In genomic region chr6:21193790-21194189, GRCh38 we compare ENCODE assay signal across 21 cellular contexts.
DNase-seq lines count a peak whose midpoint lies in the region; ATAC-seq, FAIRE-seq and TF ChIP-seq lines count a peak whose summit lies in the region.
"Had no signal": no experiment of that assay in that cellular context is flagged by ENCODE, and none has a peak within 500 bp of the region (broad histone marks: within the 10 kb centered on the region; RNA-seq: fewer than 3 reads in every experiment).

No MANE protein-coding gene starts in this region.

- no peaks in the 10 kb centered on the region for H3K9me3 ChIP-seq in HepG2 (ENCODE audit: low read length)
- H3K9me3 ChIP-seq in right lobe of liver: no peaks in the 10 kb centered on the region
- H3K9me3 ChIP-seq in neural progenitor cell (ENCODE audit: low read depth): no peaks in the 10 kb centered on the region
- H3K9me3 ChIP-seq: Caco-2 had no signal

- BruUV-seq in HepG2 (replicated peaks; lab: Mats Ljungman, UMichigan): no TSS peak

- H3K4me2 ChIP-seq in HepG2 (ENCODE audit: low read depth, low read length): no peak overlapping the region
- H3K4me2 ChIP-seq in neural progenitor cell: no peak overlapping the region
- H3K4me2 ChIP-seq: A549 had no signal

- H3K9ac ChIP-seq in HepG2 (ENCODE audit: insufficient read depth, low read depth, low read length) (no peak overlapping the region), neural progenitor cell (no peak overlapping the region)
- H3K9ac ChIP-seq: BLaER1 treated with 17β-estradiol and CSF1 and Interleukin-3, amounts not matched to agents 10 nM and 100 nM had no signal

- H3K4me3 Mint-ChIP-seq in brain: no peak overlapping the region
- no peak overlapping the region for H3K4me3 Mint-ChIP-seq in glutamatergic neuron (ENCODE audit: unreplicated experiment)
- H3K4me3 Mint-ChIP-seq in neural progenitor cell: no peak overlapping the region
- H3K4me3 Mint-ChIP-seq: B cell; CD4-positive, alpha-beta T cell; CD8-positive, alpha-beta T cell had no signal

- no peak for ATAC-seq in HepG2
- ATAC-seq in right lobe of liver: no peak
- ATAC-seq: A549; CD8-positive, alpha-beta T cell; GM12878 had no signal

- FAIRE-seq in HepG2 (lab: Jason Lieb, UNC): no peak
- peak; percentile 28 for FAIRE-seq in GM19239 (lab: Jason Lieb, UNC)
- FAIRE-seq: A549, D721Med, GM12878 had no signal

- H3K36me3 ChIP-seq in HepG2 (replicated peaks in 1 of 2; ENCODE audit: control insufficient read depth in 1 of 2, insufficient read depth in 2 of 2, low read length in 2 of 2) (no peaks in the 10 kb centered on the region), right lobe of liver (no peaks in the 10 kb centered on the region), neural progenitor cell (no peaks in the 10 kb centered on the region)

- intact Hi-C loops in HepG2 (cut with micrococcal nuclease; ENCODE audit: unreplicated experiment) (no loop called here), right lobe of liver (cut with DNase I) (no loop called here), dorsolateral prefrontal cortex (cut with DNase I) (no loop called here)

- TF ChIP-seq POLR2A in HepG2 (IDR thresholded peaks at IDR 0.05; ENCODE audit: insufficient read depth in 1 of 2, low read depth in 2 of 2, low read length in 2 of 2) (no peak), right lobe of liver (IDR thresholded peaks at IDR 0.05) (no peak)

- H3K27ac ChIP-seq in HepG2 (ENCODE audit: extremely low read length, insufficient read depth, low read length) (no peak overlapping the region), right lobe of liver (no peak overlapping the region), dorsolateral prefrontal cortex (no peak overlapping the region), neural progenitor cell (no peak overlapping the region)
- H3K27ac ChIP-seq: 22Rv1; A549; BLaER1 treated with 17β-estradiol and CSF1 and Interleukin-3, amounts not matched to agents 10 nM and 100 nM; C4-2B had no signal

- no peak overlapping the region for H3K4me3 ChIP-seq in HepG2 (replicated peaks in 1 of 3; ENCODE audit: insufficient read depth in 1 of 3, low read depth in 2 of 3, low read length in 3 of 3)
- H3K4me3 ChIP-seq in right lobe of liver: no peak overlapping the region
- no peak overlapping the region for H3K4me3 ChIP-seq in dorsolateral prefrontal cortex
- no peak overlapping the region for H3K4me3 ChIP-seq in neural progenitor cell
- H3K4me3 ChIP-seq: A549; BLaER1 treated with 17β-estradiol and CSF1 and Interleukin-3, amounts not matched to agents 10 nM and 100 nM; GM12878 had no signal

- H3K79me2 ChIP-seq in HepG2 (ENCODE audit: insufficient read depth, low read length) (no peaks in the 10 kb centered on the region), neural progenitor cell (ENCODE audit: low read depth) (no peaks in the 10 kb centered on the region)

- WGBS in HepG2 (ENCODE audit: low lambda C conversion rate): 82% methylated on average over 1 of the region's 1 CpG
- WGBS in right lobe of liver (ENCODE audit: insufficient coverage, low coverage, low lambda C conversion rate, missing lambda C conversion rate): no CpG with 5 or more reads among the region's 1 CpG

- no peaks in the 10 kb centered on the region for H4K20me1 ChIP-seq in HepG2 (ENCODE audit: insufficient read depth, low read length)
- H4K20me1 ChIP-seq in neural progenitor cell (ENCODE audit: low read depth): no peaks in the 10 kb centered on the region
- H4K20me1 ChIP-seq: BLaER1 treated with 17β-estradiol and CSF1 and Interleukin-3, amounts not matched to agents 10 nM and 100 nM had no signal

- no peak for DNase-seq in HepG2 (ENCODE audit: low spot score)
- DNase-seq in right lobe of liver: no peak
- DNase-seq in GM19239 (ENCODE audit: insufficient read length, low spot score): no peak
- DNase-seq in glutamatergic neuron: no peak
- DNase-seq in dorsolateral prefrontal cortex: no peak
- DNase-seq in amygdala (lab: John Stamatoyannopoulos, UW): no peak
- DNase-seq in neural progenitor cell (ENCODE audit: low spot score): no peak
- DNase-seq: Caco-2; Calu3; CD4-positive, alpha-beta T cell; CD8-positive, alpha-beta T cell; EL; GDM1 had no signal

- H3K4me1 ChIP-seq in HepG2 (ENCODE audit: insufficient read depth, low read length) (peaks cover 9% of the 10 kb centered on the region), right lobe of liver (no peaks in the 10 kb centered on the region), neural progenitor cell (peaks cover 35% of the 10 kb centered on the region)
- H3K4me1 ChIP-seq: A549, Caco-2 had no signal

- in situ Hi-C loops in HepG2 (cut with HindIII; ENCODE audit: extremely low pct_ligation_motif_present, low pct_unique_long_range_greater_than_20kb): no loop called here

- H3K27me3 Mint-ChIP-seq in brain (no peaks in the 10 kb centered on the region), glutamatergic neuron (ENCODE audit: unreplicated experiment) (no peaks in the 10 kb centered on the region), neural progenitor cell (ENCODE audit: insufficient read depth, low read depth) (no peaks in the 10 kb centered on the region)
- H3K27me3 Mint-ChIP-seq: B cell; CD4-positive, alpha-beta T cell had no signal

- peaks cover 60% of the 10 kb centered on the region for H3K4me1 Mint-ChIP-seq in brain
- peaks cover 42% of the 10 kb centered on the region for H3K4me1 Mint-ChIP-seq in glutamatergic neuron (ENCODE audit: low read depth, unreplicated experiment)
- peaks cover 45% of the 10 kb centered on the region for H3K4me1 Mint-ChIP-seq in neural progenitor cell

- H3F3A ChIP-seq in neural progenitor cell (ENCODE audit: low read depth): peaks cover 11% of the 10 kb centered on the region

- H3K27ac Mint-ChIP-seq in brain: peak overlapping the region in 3 of 5 experiments; percentile 4 to 17 (median 14)
- H3K27ac Mint-ChIP-seq in glutamatergic neuron (ENCODE audit: unreplicated experiment): peak overlapping the region; percentile 9
- no peak overlapping the region for H3K27ac Mint-ChIP-seq in neural progenitor cell
- H3K27ac Mint-ChIP-seq: B cell; CD4-positive, alpha-beta T cell; CD8-positive, alpha-beta T cell had no signal

- TF ChIP-seq RAD21 in HepG2 (CRISPR knock-in tag; IDR thresholded peaks at IDR 0.05): no peak

- H3K9me3 Mint-ChIP-seq in brain: peaks cover 7 to 16% (median 15%) of the 10 kb centered on the region in 5 experiments
- H3K9me3 Mint-ChIP-seq in glutamatergic neuron (ENCODE audit: unreplicated experiment): peaks cover 2% of the 10 kb centered on the region
- peaks cover 17% of the 10 kb centered on the region for H3K9me3 Mint-ChIP-seq in neural progenitor cell

- TF ChIP-seq EP300 in HepG2 (IDR thresholded peaks at IDR 0.05; ENCODE audit: low read depth in 2 of 2, low read length in 2 of 2): no peak
- no peak for TF ChIP-seq EP300 in HepG2 (CRISPR knock-in tag; IDR thresholded peaks at IDR 0.05; ENCODE audit: borderline replicate concordance)

- POLR2A ChIA-PET in HepG2 (lab: Yijun Ruan, JAX): no interaction called here

- H3K27me3 ChIP-seq in HepG2 (ENCODE audit: control insufficient read depth in 1 of 2, insufficient read depth in 2 of 2, low read length in 2 of 2): no peaks in the 10 kb centered on the region
- no peaks in the 10 kb centered on the region for H3K27me3 ChIP-seq in right lobe of liver
- H3K27me3 ChIP-seq in dorsolateral prefrontal cortex: no peaks in the 10 kb centered on the region
- no peaks in the 10 kb centered on the region for H3K27me3 ChIP-seq in neural progenitor cell
- H3K27me3 ChIP-seq: BLaER1 treated with 17β-estradiol and CSF1 and Interleukin-3, amounts not matched to agents 10 nM and 100 nM had no signal

- H3K36me3 Mint-ChIP-seq in brain (peaks cover 16% of the 10 kb centered on the region), glutamatergic neuron (ENCODE audit: unreplicated experiment) (no peaks in the 10 kb centered on the region), neural progenitor cell (peaks cover 20% of the 10 kb centered on the region)

- CTCF ChIA-PET in HepG2 (lab: Yijun Ruan, JAX; ENCODE audit: low intra/inter-chr PET ratio, low total read pairs): no interaction called here

- no peak overlapping the region for H2AFZ ChIP-seq in HepG2 (ENCODE audit: low read length)
- H2AFZ ChIP-seq in neural progenitor cell (replicated peaks): no peak overlapping the region

- TF ChIP-seq CTCF in HepG2 (CRISPR knock-in tag; IDR thresholded peaks at IDR 0.05) (no peak), right lobe of liver (IDR thresholded peaks at IDR 0.05) (no peak), brain (conservative IDR thresholded peaks at IDR 0.05) (no peak), glutamatergic neuron (IDR thresholded peaks at IDR 0.05; ENCODE audit: partially characterized antibody, unreplicated experiment) (no peak), dorsolateral prefrontal cortex (IDR thresholded peaks at IDR 0.05 in 54 of 56, conservative IDR thresholded peaks at IDR 0.05 in 2 of 56; ENCODE audit: low read depth in 1 of 56, partially characterized antibody in 56 of 56) (no peak), neural progenitor cell (IDR thresholded peaks at IDR 0.05) (no peak)

TF ChIP-seq in HepG2, 621 proteins besides CTCF, POLR2A, EP300 and RAD21:
- TF ChIP-seq PRDM10 (CRISPR knock-in tag; IDR thresholded peaks at IDR 0.05; ENCODE audit: low read depth) (no peak), ZNF564 (CRISPR knock-in tag; IDR thresholded peaks at IDR 0.05) (peak; percentile 98; the same call in 1 of the 2 replicates)
